In genomic region chr18:43882358-43882757, GRCh38 we compare ENCODE assay signal across 15 cellular contexts.
"Had no signal": no experiment of that assay in that cellular context is flagged by ENCODE, and none has a peak within 500 bp of the region (broad histone marks: within the 10 kb centered on the region; RNA-seq: fewer than 3 reads in every experiment).

No MANE protein-coding gene starts in this region.

- H3K4me3 Mint-ChIP-seq: T-helper 17 cell had no signal

- H3K4me1 ChIP-seq: body of pancreas, foreskin keratinocyte, right lobe of liver had no signal

- H3K36me3 ChIP-seq: neutrophil, right lobe of liver had no signal

- H3K27me3 Mint-ChIP-seq: T-helper 17 cell had no signal

- H3K27me3 ChIP-seq: body of pancreas, foreskin keratinocyte, neutrophil, right lobe of liver had no signal

- H3K9me3 ChIP-seq: body of pancreas, neutrophil, right lobe of liver had no signal

- H3K4me1 Mint-ChIP-seq: T-helper 17 cell had no signal

- DNase-seq: activated CD4-positive, alpha-beta T cell treated with anti-CD3 and anti-CD28 coated beads, Interleukin-2, amount 50 U/mL, for 1 hour; activated naive CD4-positive, alpha-beta T cell treated with anti-CD3 and anti-CD28 coated beads, Interleukin-2, amount 50 U/mL, for 16 hours; activated T-cell treated with anti-CD3 and anti-CD28 coated beads for 4 hours; body of pancreas; cerebellar nuclear complex; foreskin keratinocyte; head of caudate nucleus; kidney; midbrain; right lobe of liver; stimulated activated CD4-positive, alpha-beta T cell treated with anti-CD3 and anti-CD28 coated beads, Interleukin-12 subunit alpha, Interleukin-12 subunit beta, amount 100 ng/mL, for 4 hours; stimulated activated naive CD4-positive, alpha-beta T cell treated with Interleukin-2 at 50 U/mL for 16 hours; T-helper 17 cell had no signal

- H3K27ac ChIP-seq: body of pancreas, foreskin keratinocyte, neutrophil, right lobe of liver had no signal

- ATAC-seq: body of pancreas, esophagus mucosa, foreskin keratinocyte, right lobe of liver, T-helper 17 cell had no signal

- H3K4me3 ChIP-seq: body of pancreas, right lobe of liver had no signal

- H3K27ac Mint-ChIP-seq: T-helper 17 cell had no signal
